Comparison of ENCODE assay signal across 12 cellular contexts in genomic region chr3:127787071-127787490, GRCh38. TPM values are rescaled to one million over a fixed set of nuclear protein-coding genes. Genes with fewer than 3 reads are reported as not detected.
DNase-seq lines count a peak whose midpoint lies in the region; ATAC-seq and TF ChIP-seq lines count a peak whose summit lies in the region.
"Had no signal": no experiment of that assay in that cellular context is flagged by ENCODE, and none has a peak within 500 bp of the region (broad histone marks: within the 10 kb centered on the region; RNA-seq: fewer than 3 reads in every experiment).

No MANE protein-coding gene starts in this region.

- no peaks in the 10 kb centered on the region for H3K9me3 ChIP-seq in IMR-90 (ENCODE audit: control insufficient read depth, insufficient read depth, low read length)
- no peaks in the 10 kb centered on the region for H3K9me3 ChIP-seq in skeletal muscle tissue (ENCODE audit: control insufficient read depth in 3 of 3, low read length in 3 of 3)
- no peaks in the 10 kb centered on the region for H3K9me3 ChIP-seq in CD8-positive, alpha-beta T cell (ENCODE audit: low read length)
- no peaks in the 10 kb centered on the region for H3K9me3 ChIP-seq in endodermal cell (ENCODE audit: control insufficient read depth, low read length)

- H3K27ac ChIP-seq in IMR-90 (ENCODE audit: insufficient read depth, low read length) (no peak overlapping the region), layer of hippocampus (ENCODE audit: low read depth, low read length) (peak overlapping the region; percentile 48), skeletal muscle tissue (ENCODE audit: low read depth, low read length) (peak overlapping the region; percentile 77), endodermal cell (ENCODE audit: low read depth, low read length) (no peak overlapping the region)
- no peak overlapping the region for H3K27ac ChIP-seq in CD8-positive, alpha-beta T cell (ENCODE audit: low read depth, low read length)

- H3K9me1 ChIP-seq in IMR-90 (ENCODE audit: insufficient read depth, low read length) = peaks cover 37% of the 10 kb centered on the region

- no peak overlapping the region for H3K14ac ChIP-seq in IMR-90 (replicated peaks; ENCODE audit: low read depth, low read length)

- BruUV-seq in IMR-90 (replicated peaks; lab: Mats Ljungman, UMichigan) = no TSS peak

- in situ Hi-C loops in IMR-90 (cut with MboI; ENCODE audit: low sequenced_read_pairs) = no loop called here

- H3K4me2 ChIP-seq in IMR-90 (ENCODE audit: low read depth, low read length) = no peak overlapping the region

- peaks cover 1% of the 10 kb centered on the region for H3K27me3 Mint-ChIP-seq in CD8-positive, alpha-beta T cell (ENCODE audit: low read depth)
- peaks cover 1% of the 10 kb centered on the region for H3K27me3 Mint-ChIP-seq in endodermal cell (ENCODE audit: insufficient read depth)

- H3K36me3 Mint-ChIP-seq in CD8-positive, alpha-beta T cell = no peaks in the 10 kb centered on the region
- no peaks in the 10 kb centered on the region for H3K36me3 Mint-ChIP-seq in endodermal cell (ENCODE audit: low read depth)
- H3K36me3 Mint-ChIP-seq: CD14-positive monocyte, immature natural killer cell had no signal

- dilution Hi-C loops in IMR-90 (cut with HindIII; ENCODE audit: low sequenced_read_pairs, unreplicated experiment) = no loop called here

- H3K36me3 ChIP-seq in IMR-90 (ENCODE audit: control insufficient read depth, insufficient read depth, low read length) = peaks cover 3% of the 10 kb centered on the region; the same call in 1 of the 2 replicates
- H3K36me3 ChIP-seq in skeletal muscle tissue (ENCODE audit: control insufficient read depth in 3 of 3, insufficient read depth in 3 of 3, low read length in 3 of 3) = peaks cover 0 to 3% (median 2%) of the 10 kb centered on the region in 3 donors
- H3K36me3 ChIP-seq in CD8-positive, alpha-beta T cell (ENCODE audit: insufficient read depth, low read length) = no peaks in the 10 kb centered on the region
- no peaks in the 10 kb centered on the region for H3K36me3 ChIP-seq in endodermal cell (ENCODE audit: control insufficient read depth, insufficient read depth, low read length)

- H4K5ac ChIP-seq in IMR-90 (ENCODE audit: low read depth, low read length) = no peak overlapping the region

- peaks cover 48 to 92% of the 10 kb centered on the region in 2 experiments for H3K79me1 ChIP-seq in IMR-90 (ENCODE audit: low read depth in 1 of 2, low read length in 2 of 2)

- H2BK120ac ChIP-seq in IMR-90 (ENCODE audit: low read depth, low read length) = no peak overlapping the region

- no peaks in the 10 kb centered on the region for H3K27me3 ChIP-seq in IMR-90 (ENCODE audit: control insufficient read depth, insufficient read depth, low read length)
- H3K27me3 ChIP-seq in layer of hippocampus (ENCODE audit: control insufficient read depth, insufficient read depth, low read length) = no peaks in the 10 kb centered on the region
- no peaks in the 10 kb centered on the region for H3K27me3 ChIP-seq in skeletal muscle tissue (ENCODE audit: control insufficient read depth in 3 of 3, insufficient read depth in 3 of 3, low read length in 3 of 3)
- H3K27me3 ChIP-seq in CD8-positive, alpha-beta T cell (ENCODE audit: insufficient read depth, low read length) = no peaks in the 10 kb centered on the region
- H3K27me3 ChIP-seq in endodermal cell (ENCODE audit: control insufficient read depth, insufficient read depth, low read length, poor library complexity, severe bottlenecking) = no peaks in the 10 kb centered on the region

- no peak for ATAC-seq in IMR-90 (ENCODE audit: low read depth)
- no peak for ATAC-seq in CD8-positive, alpha-beta T cell
- no peak for ATAC-seq in GM21360 (IDR thresholded peaks at IDR 0.05; ENCODE audit: unreplicated experiment)

- no peak for DNase-seq in IMR-90
- peak; percentile 86 for DNase-seq in cerebellum (ENCODE audit: low spot score)
- no peak for DNase-seq in CD8-positive, alpha-beta T cell
- no peak for DNase-seq in endodermal cell
- DNase-seq in activated CD4-positive, alpha-beta T cell treated with anti-CD3 and anti-CD28 coated beads for 48 hours = no peak
- DNase-seq: GOT3, immature natural killer cell, T-helper 9 cell had no signal

- H3K4ac ChIP-seq in IMR-90 (ENCODE audit: low read depth, low read length) = peak overlapping the region; percentile 63; the same call in 1 of the 2 replicates

- CTCF ChIA-PET in IMR-90 (lab: Yijun Ruan, JAX) = no interaction called here
- CTCF ChIA-PET in CD8-positive, alpha-beta T cell (lab: Charles Lee) = no interaction called here

- no peaks in the 10 kb centered on the region for H4K20me1 ChIP-seq in IMR-90 (ENCODE audit: insufficient read depth, low read length)

- intact Hi-C loops in IMR-90 (cut with micrococcal nuclease) = no loop called here
- intact Hi-C loops in CD8-positive, alpha-beta T cell (cut with DNase I, micrococcal nuclease) = no loop called here

- TF ChIP-seq RAD21 in IMR-90 (IDR thresholded peaks at IDR 0.05; ENCODE audit: low read length) = no peak

- POLR2A ChIA-PET in IMR-90 (lab: Charles Lee; ENCODE audit: unreplicated experiment) = no interaction called here
- POLR2A ChIA-PET in CD8-positive, alpha-beta T cell (lab: Charles Lee) = no interaction called here

- H3K4me1 Mint-ChIP-seq in CD8-positive, alpha-beta T cell (ENCODE audit: low read depth) = peaks cover 3% of the 10 kb centered on the region
- peaks cover 9% of the 10 kb centered on the region for H3K4me1 Mint-ChIP-seq in endodermal cell

- peak overlapping the region; percentile 35; the same call in 1 of the 2 replicates for H2AK5ac ChIP-seq in IMR-90 (ENCODE audit: low read depth, low read length)

- no peak overlapping the region for H3K23ac ChIP-seq in IMR-90 (ENCODE audit: low read depth, low read length)

- H3K9me3 Mint-ChIP-seq in CD8-positive, alpha-beta T cell = no peaks in the 10 kb centered on the region
- H3K9me3 Mint-ChIP-seq in endodermal cell = no peaks in the 10 kb centered on the region
- H3K9me3 Mint-ChIP-seq: CD14-positive monocyte had no signal

- H3K4me1 ChIP-seq in IMR-90 (ENCODE audit: control insufficient read depth, insufficient read depth, low read length) (peaks cover 38% of the 10 kb centered on the region), skeletal muscle tissue (ENCODE audit: control insufficient read depth in 3 of 3, insufficient read depth in 3 of 3, low read length in 3 of 3) (peaks cover 80 to 88% (median 87%) of the 10 kb centered on the region in 3 donors), endodermal cell (ENCODE audit: control insufficient read depth, insufficient read depth, low read length) (no peaks in the 10 kb centered on the region)
- peaks cover 3% of the 10 kb centered on the region for H3K4me1 ChIP-seq in CD8-positive, alpha-beta T cell (ENCODE audit: insufficient read depth, low read length)

- no peak overlapping the region for H2BK20ac ChIP-seq in IMR-90 (ENCODE audit: low read depth, low read length)

- peak overlapping the region in 1 of 2 experiments; percentile 13; a peak in 1 of 4 replicates for H4K8ac ChIP-seq in IMR-90 (ENCODE audit: low read depth in 2 of 2, low read length in 2 of 2)

- no peak overlapping the region for H3K56ac ChIP-seq in IMR-90 (ENCODE audit: extremely low read depth, insufficient read depth, low read length)

- H2AK9ac ChIP-seq in IMR-90 (replicated peaks; ENCODE audit: low read depth, low read length, poor library complexity) = no peak overlapping the region

- H2BK15ac ChIP-seq in IMR-90 (ENCODE audit: low read depth, low read length) = no peak overlapping the region

- no peak overlapping the region for H3K18ac ChIP-seq in IMR-90 (ENCODE audit: low read depth, low read length)

- H3K9ac ChIP-seq in IMR-90 (ENCODE audit: low read depth, low read length) (no peak overlapping the region), skeletal muscle tissue (ENCODE audit: low read depth in 1 of 3, low read length in 3 of 3) (peak overlapping the region; percentile 61 to 81 (median 63)), endodermal cell (ENCODE audit: extremely low read depth, low read length, poor library complexity, severe bottlenecking) (no peak overlapping the region)

- WGBS in IMR-90 (ENCODE audit: extremely low coverage in 2 of 2, insufficient read length in 1 of 2), 2 experiments = 71% methylated on average over 7 of the region's 9 CpGs; no CpG with 5 or more reads in 1 of the 2 experiments
- WGBS in endodermal cell (ENCODE audit: insufficient coverage in 1 of 2, insufficient read length in 1 of 2), 2 experiments = 91 to 95% methylated on average over 8 to 9 of the region's 9 CpGs

- no peak for TF ChIP-seq POLR2A in IMR-90 (IDR thresholded peaks at IDR 0.05; ENCODE audit: low read depth, low read length)

- H4K91ac ChIP-seq in IMR-90 (ENCODE audit: insufficient read depth, low read depth, low read length) = peak overlapping the region; percentile 0; the same call in 1 of the 2 replicates

- TF ChIP-seq CTCF in IMR-90 (conservative IDR thresholded peaks at IDR 0.05; ENCODE audit: low read depth, low read length) (no peak), endodermal cell (conservative IDR thresholded peaks at IDR 0.05) (no peak)
- TF ChIP-seq CTCF in CD8-positive, alpha-beta T cell (IDR thresholded peaks at IDR 0.05) = no peak

- no peak overlapping the region for H3K4me3 Mint-ChIP-seq in CD8-positive, alpha-beta T cell
- no peak overlapping the region for H3K4me3 Mint-ChIP-seq in endodermal cell
- H3K4me3 Mint-ChIP-seq: CD14-positive monocyte, immature natural killer cell had no signal

- no peak overlapping the region for H2AFZ ChIP-seq in IMR-90 (replicated peaks; ENCODE audit: low read length, poor library complexity)

- H3K27ac Mint-ChIP-seq in CD8-positive, alpha-beta T cell = no peak overlapping the region
- no peak overlapping the region for H3K27ac Mint-ChIP-seq in endodermal cell
- H3K27ac Mint-ChIP-seq: immature natural killer cell had no signal

- H3K4me3 ChIP-seq in IMR-90 (ENCODE audit: insufficient read depth, low read depth, low read length) (no peak overlapping the region), skeletal muscle tissue (ENCODE audit: low read length in 3 of 3) (peak overlapping the region; percentile 45 to 66 (median 54)), endodermal cell (ENCODE audit: low read length) (no peak overlapping the region)
- H3K4me3 ChIP-seq in CD8-positive, alpha-beta T cell (ENCODE audit: low read depth, low read length) = no peak overlapping the region

- H2BK5ac ChIP-seq in IMR-90 (ENCODE audit: low read depth, low read length, poor library complexity, severe bottlenecking) = no peak overlapping the region

TF ChIP-seq in IMR-90, 13 proteins besides CTCF, POLR2A, EP300 and RAD21 (continues in another document):
- TF ChIP-seq FOS (IDR thresholded peaks at IDR 0.05; ENCODE audit: low read depth, low read length) (no peak), MXI1 (IDR thresholded peaks at IDR 0.05; ENCODE audit: borderline replicate concordance, low read depth, low read length) (no peak)

RNA-seq across cellular contexts. Expression of gene MGLL, which starts 35.2 kb away (rescaled TPM):
- total RNA-seq in IMR-90 (2012; rRNA removed) = 23.6 and 23.7 TPM in 2 replicates
- polyA plus RNA-seq in IMR-90 (2012; rRNA removed) = 59.9 and 60.6 TPM in 2 replicates
- 33.0 and 76.1 TPM in 2 replicates for polyA plus RNA-seq in IMR-90 (2012; cell fraction: cytosol; rRNA removed)
- polyA plus RNA-seq in IMR-90 (2012; cell fraction: nucleus; rRNA removed; ENCODE audit: low replicate concordance) = 37.3 and 45.7 TPM in 2 replicates
- 11.6 TPM for total RNA-seq in cerebellum
- 12.5 TPM for total RNA-seq in skeletal muscle tissue
- 1 to 10 TPM in 1 of 2 experiments, under 1 TPM in 1; 0.33 to 1.1 TPM for total RNA-seq in CD8-positive, alpha-beta T cell
- total RNA-seq in endodermal cell = under 1 TPM in 1 of 2 donors, not detected in 1; 0.22 TPM
- polyA plus RNA-seq in endodermal cell (2013, experiment 1 of 2) = 0.75 TPM
- 0.62 TPM for polyA plus RNA-seq in endodermal cell (2013, experiment 2 of 2)

Comparison
In these comparisons a context has a peak if more than half of its experiments do, and no peak if none do; other contexts are left out.
1. H3K27ac ChIP-seq: peak in layer of hippocampus (single experiment) and skeletal muscle tissue (single experiment); none in IMR-90 (single experiment), CD8-positive, alpha-beta T cell (single experiment) and endodermal cell (single experiment).
2. H3K4me3 ChIP-seq: peak in skeletal muscle tissue (3 of 3); none in IMR-90 (single experiment), CD8-positive, alpha-beta T cell (single experiment) and endodermal cell (single experiment).
3. H3K9ac ChIP-seq: peak in skeletal muscle tissue (3 of 3); none in IMR-90 (single experiment) and endodermal cell (single experiment).